Comparison of ENCODE assay signal across 14 cellular contexts in the genomic region with DNA sequence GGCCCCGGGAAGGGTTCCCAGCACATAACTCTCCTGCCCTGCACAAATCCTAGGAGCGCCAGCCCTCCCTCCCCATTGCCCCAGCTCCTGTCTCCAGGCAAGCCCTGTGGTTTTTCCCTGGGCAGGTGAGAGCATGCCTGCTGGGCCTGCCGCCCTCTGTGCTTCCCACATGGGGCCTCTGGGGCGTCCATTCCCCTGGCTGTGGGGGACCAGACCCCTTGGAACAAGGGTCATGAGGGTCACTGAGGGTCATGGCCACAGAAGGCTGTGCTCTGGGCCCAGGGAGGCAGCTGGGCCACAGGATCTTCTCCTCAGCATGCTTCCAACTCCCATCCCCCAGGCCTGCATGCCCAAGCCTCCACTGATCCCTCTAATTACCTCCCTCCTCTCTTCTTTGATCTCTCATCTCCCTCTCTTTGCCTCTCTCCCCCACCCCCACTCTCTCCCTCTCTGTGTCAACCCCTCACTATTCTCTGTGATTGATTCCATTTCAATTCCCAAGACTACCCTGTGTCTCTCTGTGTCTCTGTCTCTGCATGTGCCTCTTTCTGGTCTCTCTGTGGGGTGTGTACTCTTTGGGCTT. TPM values are rescaled to one million over a fixed set of nuclear protein-coding genes. Genes with fewer than 3 reads are reported as not detected.
DNase-seq lines count a peak whose midpoint lies in the region; ATAC-seq lines count a peak whose summit lies in the region.
"Had no signal": no experiment of that assay in that cellular context is flagged by ENCODE, and none has a peak within 500 bp of the region (broad histone marks: within the 10 kb centered on the region; RNA-seq: fewer than 3 reads in every experiment).

No MANE protein-coding gene starts in this region.

- DNase-seq in DMS 273 treated with DMSO at 0.1 percent for 48 hours (lab: John Stamatoyannopoulos, UW) (peak; percentile 53), NCI-H2107 treated with DMSO at 0.1 percent for 48 hours (lab: John Stamatoyannopoulos, UW; ENCODE audit: unreplicated experiment) (peak; percentile 13), myocyte (ENCODE audit: low read depth) (peak; percentile 48), AG20443 (ENCODE audit: low spot score) (no peak)
- DNase-seq in activated T-cell treated with anti-CD3 and anti-CD28 coated beads, Interleukin-2, amount 50 U/mL, for 24 hours, result no peak
- DNase-seq in activated naive CD8-positive, alpha-beta T cell treated with anti-CD3 and anti-CD28 coated beads for 36 hours, result no peak
- DNase-seq: left cardiac atrium; MG63; SIG-M5; stimulated activated naive CD8-positive, alpha-beta T cell treated with anti-CD3 and anti-CD28 coated beads, Interleukin-15, amount 100 ng/mL, for 72 hours had no signal

- H3K36me3 Mint-ChIP-seq in activated T-cell treated with anti-CD3 and anti-CD28 coated beads, Interleukin-2, amount 50 U/mL, for 24 hours (ENCODE audit: low read depth), result no peaks in the 10 kb centered on the region
- no peaks in the 10 kb centered on the region for H3K36me3 Mint-ChIP-seq in activated naive CD8-positive, alpha-beta T cell treated with anti-CD3 and anti-CD28 coated beads for 36 hours

- ATAC-seq in HG02852 (IDR thresholded peaks at IDR 0.05; ENCODE audit: unreplicated experiment), result no peak
- ATAC-seq: stimulated activated naive CD8-positive, alpha-beta T cell treated with anti-CD3 and anti-CD28 coated beads, Interleukin-15, amount 100 ng/mL, for 72 hours had no signal

- WGBS in ectodermal cell, 2 experiments, result 21 to 23% methylated on average over 4 of the region's 4 CpGs

- peaks cover 35% of the 10 kb centered on the region for H3K27me3 Mint-ChIP-seq in activated T-cell treated with anti-CD3 and anti-CD28 coated beads, Interleukin-2, amount 50 U/mL, for 24 hours
- H3K27me3 Mint-ChIP-seq in activated naive CD8-positive, alpha-beta T cell treated with anti-CD3 and anti-CD28 coated beads for 36 hours, result peaks cover 23% of the 10 kb centered on the region

- no peaks in the 10 kb centered on the region for H3K9me3 Mint-ChIP-seq in activated T-cell treated with anti-CD3 and anti-CD28 coated beads, Interleukin-2, amount 50 U/mL, for 24 hours
- H3K9me3 Mint-ChIP-seq in activated naive CD8-positive, alpha-beta T cell treated with anti-CD3 and anti-CD28 coated beads for 36 hours, result no peaks in the 10 kb centered on the region
- H3K9me3 Mint-ChIP-seq: dendritic cell treated with granulocyte-macrophage colony-stimulating factor and Interleukin-4, amounts not matched to agents 40 ng/mL and 50 ng/mL, for 4 days; stimulated activated naive CD8-positive, alpha-beta T cell treated with anti-CD3 and anti-CD28 coated beads, Interleukin-15, amount 100 ng/mL, for 72 hours had no signal

- no peaks in the 10 kb centered on the region for H3K9me3 ChIP-seq in ectodermal cell (ENCODE audit: control insufficient read depth, low read length)
- H3K9me3 ChIP-seq: MG63 had no signal

- H3K27ac Mint-ChIP-seq in activated T-cell treated with anti-CD3 and anti-CD28 coated beads, Interleukin-2, amount 50 U/mL, for 24 hours, result no peak overlapping the region
- no peak overlapping the region for H3K27ac Mint-ChIP-seq in activated naive CD8-positive, alpha-beta T cell treated with anti-CD3 and anti-CD28 coated beads for 36 hours
- H3K27ac Mint-ChIP-seq: dendritic cell treated with granulocyte-macrophage colony-stimulating factor and Interleukin-4, amounts not matched to agents 40 ng/mL and 50 ng/mL, for 4 days had no signal

- no peaks in the 10 kb centered on the region for H3K4me1 Mint-ChIP-seq in activated T-cell treated with anti-CD3 and anti-CD28 coated beads, Interleukin-2, amount 50 U/mL, for 24 hours (ENCODE audit: low read depth)
- peaks cover under 1% of the 10 kb centered on the region for H3K4me1 Mint-ChIP-seq in activated naive CD8-positive, alpha-beta T cell treated with anti-CD3 and anti-CD28 coated beads for 36 hours

- H3K27ac ChIP-seq in ectodermal cell (ENCODE audit: insufficient read depth, low read depth, low read length, poor library complexity, severe bottlenecking), result peak overlapping the region; percentile 54

- no peak overlapping the region for H3K4me3 Mint-ChIP-seq in activated T-cell treated with anti-CD3 and anti-CD28 coated beads, Interleukin-2, amount 50 U/mL, for 24 hours
- no peak overlapping the region for H3K4me3 Mint-ChIP-seq in activated naive CD8-positive, alpha-beta T cell treated with anti-CD3 and anti-CD28 coated beads for 36 hours
- H3K4me3 Mint-ChIP-seq: dendritic cell treated with granulocyte-macrophage colony-stimulating factor and Interleukin-4, amounts not matched to agents 40 ng/mL and 50 ng/mL, for 4 days; stimulated activated naive CD8-positive, alpha-beta T cell treated with anti-CD3 and anti-CD28 coated beads, Interleukin-15, amount 100 ng/mL, for 72 hours had no signal

- H3K27me3 ChIP-seq in ectodermal cell (ENCODE audit: control insufficient read depth, insufficient read depth, low read length, poor library complexity, severe bottlenecking), result peaks cover 3% of the 10 kb centered on the region
- H3K27me3 ChIP-seq: MG63 had no signal

- peaks cover 16% of the 10 kb centered on the region for H3K36me3 ChIP-seq in ectodermal cell (ENCODE audit: control insufficient read depth, insufficient read depth, low read length)
- H3K36me3 ChIP-seq: MG63 had no signal

- H3K4me3 ChIP-seq in ectodermal cell (ENCODE audit: insufficient read depth, low read depth, low read length), result no peak overlapping the region
- H3K4me3 ChIP-seq: MG63 had no signal

- H3K4me1 ChIP-seq in ectodermal cell (ENCODE audit: control insufficient read depth, insufficient read depth, low read length), result peaks cover 60% of the 10 kb centered on the region

RNA-seq across cellular contexts. Expression of a gene that starts 6.1 kb away (rescaled TPM):
- 63.6 TPM for polyA plus RNA-seq in ectodermal cell (2013, experiment 1 of 4)
- 49.1 TPM for polyA plus RNA-seq in ectodermal cell (2013, experiment 2 of 4)
- 69.8 TPM for polyA plus RNA-seq in ectodermal cell (2013, experiment 3 of 4)
- 71.0 TPM for polyA plus RNA-seq in ectodermal cell (2013, experiment 4 of 4)
- not detected in 2 replicates for total RNA-seq in myocyte
- 0.10 TPM for polyA plus RNA-seq in myocyte (2012)
- total RNA-seq in activated naive CD8-positive, alpha-beta T cell treated with anti-CD3 and anti-CD28 coated beads for 36 hours, result not detected
- polyA plus RNA-seq: BJ had no signal

Comparison
In these comparisons a context has a peak if more than half of its experiments do, and no peak if none do; other contexts are left out.
1. DNase-seq: peak in DMS 273 treated with DMSO at 0.1 percent for 48 hours (single experiment), NCI-H2107 treated with DMSO at 0.1 percent for 48 hours (single experiment) and myocyte (single experiment); none in AG20443 (single experiment), activated T-cell treated with anti-CD3 and anti-CD28 coated beads, Interleukin-2, amount 50 U/mL, for 24 hours (single experiment) and activated naive CD8-positive, alpha-beta T cell treated with anti-CD3 and anti-CD28 coated beads for 36 hours (single experiment).